In the genomic region with DNA sequence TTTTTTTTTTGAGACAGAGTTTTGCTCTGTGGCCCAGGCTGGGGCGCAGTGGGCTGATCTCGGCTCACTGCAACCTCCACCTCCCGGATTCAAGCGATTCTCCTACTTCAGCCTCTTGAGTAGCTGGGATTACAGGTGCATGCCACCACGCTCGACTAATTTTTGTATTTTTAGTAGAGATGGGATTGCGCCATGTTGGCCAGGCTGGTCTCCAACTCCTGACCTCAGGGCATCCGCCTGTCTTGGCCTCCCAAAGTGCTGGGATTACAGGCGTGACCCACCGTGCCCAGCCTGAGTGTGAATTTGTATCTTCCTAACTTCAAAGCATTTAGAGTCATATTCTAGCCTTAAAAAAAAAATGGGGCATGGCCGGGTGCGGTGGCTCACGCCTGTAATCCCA, we compare ENCODE assay signal across 8 cellular contexts. TPM values are rescaled to one million over a fixed set of nuclear protein-coding genes. Genes with fewer than 3 reads are reported as not detected.
DNase-seq lines count a peak whose midpoint lies in the region; ATAC-seq and TF ChIP-seq lines count a peak whose summit lies in the region.
"Not testable (repeated sequence)": the region's sequence is repeated elsewhere in the genome, so short reads cannot be mapped to it uniquely, and the experiment has no call there.

No MANE protein-coding gene starts in this region.

- peak overlapping the region; percentile 58 for H3K27ac Mint-ChIP-seq in type B pancreatic cell

- ATAC-seq in foreskin keratinocyte: not testable (repeated sequence)

- H3K4me1 ChIP-seq in Peyer's patch (peaks cover 0 to 70% (median 7%) of the 10 kb centered on the region in 4 donors), colonic mucosa (peaks cover 11% of the 10 kb centered on the region), liver (ENCODE audit: control insufficient read depth in 4 of 4, insufficient read depth in 4 of 4, low read length in 3 of 4) (peaks cover 24 to 66% (median 42%) of the 10 kb centered on the region in 4 donors), ovary (ENCODE audit: insufficient read depth) (peaks cover 33% of the 10 kb centered on the region), spleen (peaks cover 38 to 100% (median 89%) of the 10 kb centered on the region in 6 donors)
- not testable (repeated sequence) for H3K4me1 ChIP-seq in foreskin keratinocyte

- CTCF ChIA-PET in AG04450 (lab: Charles Lee): interaction anchor here (0.6 to 2.0 kb wide), 5 partner anchors 63 to 165 kb away, joined by 3 to 8 read pairs (median 5); no protein-coding TSS in a partner anchor

- not testable (repeated sequence) for TF ChIP-seq RAD21 in liver (IDR thresholded peaks at IDR 0.05)

- not testable (repeated sequence) for DNase-seq in AG04450 (ENCODE audit: low read depth, low spot score); Peyer's patch; colonic mucosa; foreskin keratinocyte; spleen; type B pancreatic cell (ENCODE audit: extremely low spot score, unreplicated experiment)
- DNase-seq in ovary: peak in 2 of 5 donors; percentile 51 to 55

- not testable (repeated sequence) for H3K4me3 Mint-ChIP-seq in type B pancreatic cell

- not testable (repeated sequence) for TF ChIP-seq CTCF in AG04450 (IDR thresholded peaks at IDR 0.05; ENCODE audit: low read depth, low read length); Peyer's patch (IDR thresholded peaks at IDR 0.05); colonic mucosa (IDR thresholded peaks at IDR 0.05); foreskin keratinocyte (conservative IDR thresholded peaks at IDR 0.05); liver (IDR thresholded peaks at IDR 0.05; ENCODE audit: low read depth, low read length, missing input control); ovary (IDR thresholded peaks at IDR 0.05); spleen (IDR thresholded peaks at IDR 0.05 in 8 of 11, conservative IDR thresholded peaks at IDR 0.05 in 3 of 11); type B pancreatic cell (conservative IDR thresholded peaks at IDR 0.05)

- peaks cover 47% of the 10 kb centered on the region for H3K4me1 Mint-ChIP-seq in type B pancreatic cell (ENCODE audit: unreplicated experiment)

- H3K27me3 ChIP-seq in AG04450 (ENCODE audit: control insufficient read depth, insufficient read depth, low read length); Peyer's patch; colonic mucosa; foreskin keratinocyte; liver (ENCODE audit: control insufficient read depth in 4 of 4, insufficient read depth in 4 of 4, low read length in 3 of 4); ovary; spleen (replicated peaks in 1 of 7): not testable (repeated sequence)

- not testable (repeated sequence) for TF ChIP-seq POLR2A in Peyer's patch (IDR thresholded peaks at IDR 0.05); ovary (IDR thresholded peaks at IDR 0.05); spleen (IDR thresholded peaks at IDR 0.05)

- intact Hi-C loops in colonic mucosa (cut with DNase I); spleen (cut with DNase I; ENCODE audit: low total_unique reads): not testable (repeated sequence)
- intact Hi-C loops in ovary (cut with DNase I): loop anchor here in 1 of 4 donors (5.0 kb wide), 1 partner anchor 57 kb away; no protein-coding TSS in a partner anchor

- TF ChIP-seq EP300 in ovary (IDR thresholded peaks at IDR 0.05): not testable (repeated sequence)

- H3K27ac ChIP-seq in AG04450 (ENCODE audit: low read depth, low read length) (peak overlapping the region; percentile 94), Peyer's patch (peak overlapping the region; percentile 43 to 82 (median 69)), colonic mucosa (peak overlapping the region; percentile 23), foreskin keratinocyte (peak overlapping the region; percentile 49), liver (ENCODE audit: low read depth in 1 of 2, low read length in 2 of 2) (peak overlapping the region; percentile 68 to 72), ovary (peak overlapping the region; percentile 60 to 82), spleen (peak overlapping the region in 7 of 8 donors; percentile 71 to 94 (median 83))

- POLR2A ChIA-PET in AG04450 (lab: Yijun Ruan, JAX): interaction anchor here (1.2 kb wide), 1 partner anchor 64 kb away, joined by 6 read pairs; no protein-coding TSS in a partner anchor

- not testable (repeated sequence) for H3K9ac ChIP-seq in colonic mucosa (ENCODE audit: low read depth in 2 of 2, low read length in 2 of 2); liver (ENCODE audit: low read depth in 1 of 2, low read length in 2 of 2)

- not testable (repeated sequence) for H3K36me3 Mint-ChIP-seq in type B pancreatic cell

- H3K27me3 Mint-ChIP-seq in type B pancreatic cell: not testable (repeated sequence)

- 90% methylated on average over 13 of the region's 13 CpGs for WGBS in liver
- WGBS in ovary, 3 donors: 88 to 91% (median 91%) methylated on average over 13 of the region's 13 CpGs
- WGBS in spleen, 5 donors: 81 to 94% (median 89%) methylated on average over 13 of the region's 13 CpGs

- H3K36me3 ChIP-seq in Peyer's patch; colonic mucosa; liver (ENCODE audit: control insufficient read depth in 4 of 4, insufficient read depth in 3 of 4, low read depth in 1 of 4, low read length in 3 of 4); ovary: not testable (repeated sequence)
- peaks cover 0 to 15% (median 4%) of the 10 kb centered on the region in 6 donors for H3K36me3 ChIP-seq in spleen

- H3K9me3 Mint-ChIP-seq in type B pancreatic cell: not testable (repeated sequence)

- not testable (repeated sequence) for H3K9me3 ChIP-seq in AG04450 (ENCODE audit: control insufficient read depth, insufficient read depth, low read length); Peyer's patch; colonic mucosa; liver (ENCODE audit: control insufficient read depth in 4 of 4, low read length in 3 of 4); ovary; spleen

- H3K4me3 ChIP-seq in AG04450 (ENCODE audit: low read depth, low read length); Peyer's patch; colonic mucosa; liver (ENCODE audit: low read depth in 1 of 3, low read length in 3 of 3); ovary: not testable (repeated sequence)
- H3K4me3 ChIP-seq in spleen: peak overlapping the region in 1 of 8 donors; percentile 40

RNA-seq across cellular contexts. Expression of gene KDM4B, which starts 6.7 kb away (rescaled TPM):
- polyA plus RNA-seq in AG04450 (2011; rRNA removed) (7.7 and 10.6 TPM in 2 replicates), foreskin keratinocyte (3.1 TPM in 2 replicates), liver (10 to 100 TPM in 1 of 2 donors, 1 to 10 TPM in 1; 3.2 to 11.6 TPM), ovary (10 to 100 TPM in 1 of 2 donors, 1 to 10 TPM in 1; 5.2 to 19.4 TPM), spleen (10 to 100 TPM; 18.3 to 31.8 (median 22.7) TPM)
- polyA minus RNA-seq in AG04450 (2011; rRNA and poly(A)+ RNA removed): 30.3 and 31.2 TPM in 2 replicates
- total RNA-seq in Peyer's patch (10 to 100 TPM; 28.7 to 75.1 (median 46.1) TPM), colonic mucosa (10 to 100 TPM; 35.2 to 52.9 TPM), foreskin keratinocyte (7.2 and 7.3 TPM in 2 replicates), liver (10 to 100 TPM; 14.1 to 19.7 TPM), ovary (10 to 100 TPM; 21.6 to 62.9 (median 47.8) TPM), spleen (10 to 100 TPM; 37.9 to 80.5 (median 56.6) TPM), type B pancreatic cell (ENCODE audit: low replicate concordance) (34.3 and 48.8 TPM in 2 replicates)

Comparison
In these comparisons a context has a peak if more than half of its experiments do, and no peak if none do; other contexts are left out.
1. H3K27ac ChIP-seq: peak in every context shown above with its lines; median percentile 94 in AG04450; 83 in spleen; 71 in ovary; 70 in liver; 69 in Peyer's patch; 49 in foreskin keratinocyte; 23 in colonic mucosa.